22 cellular contexts compared by ENCODE assay signal in genomic region chr6:16148498-16148897, GRCh38. TPM values are rescaled to one million over a fixed set of nuclear protein-coding genes. Genes with fewer than 3 reads are reported as not detected.
DNase-seq lines count a peak whose midpoint lies in the region; ATAC-seq, FAIRE-seq and TF ChIP-seq lines count a peak whose summit lies in the region.
"Had no signal": no experiment of that assay in that cellular context is flagged by ENCODE, and none has a peak within 500 bp of the region (broad histone marks: within the 10 kb centered on the region; RNA-seq: fewer than 3 reads in every experiment).

No MANE protein-coding gene starts in this region.

- no peak for FAIRE-seq in GM12892 (lab: Jason Lieb, UNC)
- FAIRE-seq: colon had no signal

- H3K4me3 Mint-ChIP-seq in T-helper 17 cell: no peak overlapping the region
- H3K4me3 Mint-ChIP-seq in progenitor cell of endocrine pancreas (ENCODE audit: low read depth): peak overlapping the region; percentile 16
- H3K4me3 Mint-ChIP-seq: B cell had no signal

- peak; percentile 42 for TF ChIP-seq POLR2A in GM12892 (IDR thresholded peaks at IDR 0.05; ENCODE audit: low read depth, low read length)

- no peak overlapping the region for H3K4me3 ChIP-seq in OCI-LY7 (ENCODE audit: low read depth, low read length, poor library complexity, severe bottlenecking)
- H3K4me3 ChIP-seq: ascending aorta, esophagus muscularis mucosa, heart left ventricle, SK-N-MC had no signal

- DNase-seq in GM12892 (ENCODE audit: insufficient read length): no peak
- DNase-seq in T-helper 17 cell: no peak
- DNase-seq in iPS-NIHi7 (ENCODE audit: extremely low spot score): peak; percentile 62
- no peak for DNase-seq in progenitor cell of endocrine pancreas (ENCODE audit: low spot score, unreplicated experiment)
- DNase-seq in middle frontal gyrus (ENCODE audit: extremely low spot score, low spot score): no peak
- DNase-seq in activated CD4-positive, alpha-beta T cell treated with anti-CD3 and anti-CD28 coated beads, Interleukin-2, amount 50 U/mL, for 1 hour: no peak
- no peak for DNase-seq in OCI-LY7 (ENCODE audit: low spot score)
- DNase-seq: activated effector memory CD4-positive, alpha-beta T cell treated with Interleukin-2 at 50 U/mL for 16 hours; DMS79; H7; heart left ventricle; left ventricle myocardium superior; naive thymus-derived CD4-positive, alpha-beta T cell; NCI-H446 treated with DMSO at 0.1 percent for 48 hours; OCI-M1; substantia nigra had no signal

- no peak overlapping the region for H3K4me2 ChIP-seq in OCI-LY7 (ENCODE audit: low read length)

- POLR2A ChIA-PET in OCI-LY7 (lab: Charles Lee): interaction anchor here (0.6 kb wide), 1 partner anchor 13 kb away, joined by 3 read pairs; no protein-coding TSS in a partner anchor

- H3K27ac Mint-ChIP-seq in T-helper 17 cell (peak overlapping the region; percentile 91), progenitor cell of endocrine pancreas (no peak overlapping the region)
- H3K27ac Mint-ChIP-seq: B cell had no signal

- H3K27me3 Mint-ChIP-seq in T-helper 17 cell: no peaks in the 10 kb centered on the region
- H3K27me3 Mint-ChIP-seq in progenitor cell of endocrine pancreas: no peaks in the 10 kb centered on the region
- H3K27me3 Mint-ChIP-seq: B cell; naive thymus-derived CD4-positive, alpha-beta T cell had no signal

- H3K27ac ChIP-seq in OCI-LY7 (ENCODE audit: low read depth, low read length, poor library complexity, severe bottlenecking): no peak overlapping the region
- H3K27ac ChIP-seq: ascending aorta, esophagus muscularis mucosa, heart left ventricle, SK-N-MC had no signal

- TF ChIP-seq CTCF in progenitor cell of endocrine pancreas (IDR thresholded peaks at IDR 0.05; ENCODE audit: unreplicated experiment) (no peak), OCI-LY7 (conservative IDR thresholded peaks at IDR 0.05; ENCODE audit: low read length) (no peak)

- no peak overlapping the region for H2AFZ ChIP-seq in OCI-LY7 (ENCODE audit: low read length)

- H3K9me3 Mint-ChIP-seq in progenitor cell of endocrine pancreas (ENCODE audit: low read depth): no peaks in the 10 kb centered on the region

- peaks cover 4% of the 10 kb centered on the region; the same call in 1 of the 2 replicates for H4K20me1 ChIP-seq in OCI-LY7 (ENCODE audit: insufficient read depth, low read length)

- no peak for ATAC-seq in T-helper 17 cell
- no peak for ATAC-seq in GM18858 (IDR thresholded peaks at IDR 0.05; ENCODE audit: unreplicated experiment)
- ATAC-seq: left ventricle myocardium superior; naive thymus-derived CD4-positive, alpha-beta T cell had no signal

- H3K9me3 ChIP-seq in T-helper 17 cell (ENCODE audit: control insufficient read depth, low read length, poor library complexity, severe bottlenecking) (no peaks in the 10 kb centered on the region), OCI-LY7 (ENCODE audit: low read length) (no peaks in the 10 kb centered on the region)
- H3K9me3 ChIP-seq: ascending aorta, esophagus muscularis mucosa, heart left ventricle had no signal

- H3K9me2 ChIP-seq in OCI-LY7 (ENCODE audit: insufficient read depth, low read length): no peaks in the 10 kb centered on the region

- no peaks in the 10 kb centered on the region for H3K4me1 ChIP-seq in OCI-LY7 (ENCODE audit: insufficient read depth, low read length, poor library complexity, severe bottlenecking)

- intact Hi-C loops in OCI-LY7 (cut with micrococcal nuclease; ENCODE audit: unreplicated experiment): no loop called here

- CTCF ChIA-PET in OCI-LY7 (lab: Charles Lee; ENCODE audit: unreplicated experiment): no interaction called here

- peaks cover 21% of the 10 kb centered on the region for H3K36me3 Mint-ChIP-seq in T-helper 17 cell (ENCODE audit: low read depth)
- peaks cover 63% of the 10 kb centered on the region for H3K36me3 Mint-ChIP-seq in progenitor cell of endocrine pancreas (ENCODE audit: insufficient read depth)

- H3K36me3 ChIP-seq in OCI-LY7 (ENCODE audit: insufficient read depth, low read length): peaks cover 93% of the 10 kb centered on the region

- peaks cover 30% of the 10 kb centered on the region for H3K4me1 Mint-ChIP-seq in T-helper 17 cell
- peaks cover 17% of the 10 kb centered on the region for H3K4me1 Mint-ChIP-seq in progenitor cell of endocrine pancreas (ENCODE audit: low read depth)
- H3K4me1 Mint-ChIP-seq: B cell had no signal

- BruUV-seq in OCI-LY7 (replicated peaks; lab: Mats Ljungman, UMichigan): no TSS peak

- H3K79me2 ChIP-seq in OCI-LY7 (ENCODE audit: insufficient read depth, low read depth, low read length): no peaks in the 10 kb centered on the region; the same call in 1 of the 2 replicates

RNA-seq across cellular contexts. Expression of gene MYLIP, which starts 19.6 kb away (rescaled TPM):
- polyA plus RNA-seq in GM12892 (2012; ENCODE audit: missing spikeins): 20.0 TPM
- total RNA-seq in T-helper 17 cell (100 to 1,000 TPM; 191 to 229 TPM), progenitor cell of endocrine pancreas (59.0 and 81.1 TPM in 2 replicates), OCI-LY7 (2022) (13.9 and 15.3 TPM in 2 replicates)
- 8.5 and 12.4 TPM in 2 replicates for total RNA-seq in OCI-LY7 (2014; rRNA removed; shearing (Covaris generic))
